Comparison of ENCODE assay signal across 8 cellular contexts in genomic region chr19:34999498-35000337, GRCh38. TPM values are rescaled to one million over a fixed set of nuclear protein-coding genes. Genes with fewer than 3 reads are reported as not detected.
DNase-seq lines count a peak whose midpoint lies in the region; ATAC-seq, FAIRE-seq and TF ChIP-seq lines count a peak whose summit lies in the region.

GRAMD1A (plus strand) TSS chr19:35000323; CDS start chr19:35000479, 156 bp downstream.

- peaks cover 60 to 61% of the 10 kb centered on the region in 2 donors for H3K4me1 Mint-ChIP-seq in effector memory CD8-positive, alpha-beta T cell (ENCODE audit: low read depth in 2 of 2)

- H2AFZ ChIP-seq in mesenchymal stem cell (ENCODE audit: low read depth, low read length) = peak within 1 kb of the TSS; percentile 72

- peak within 1 kb of the TSS; percentile 93 to 97 for H3K27ac Mint-ChIP-seq in effector memory CD8-positive, alpha-beta T cell

- H3K36me3 Mint-ChIP-seq in effector memory CD8-positive, alpha-beta T cell (ENCODE audit: insufficient read depth) = peaks cover 31% of the 10 kb centered on the region

- peak within 1 kb of the TSS; percentile 100 for H2BK15ac ChIP-seq in mesenchymal stem cell (ENCODE audit: low read depth, poor library complexity, severe bottlenecking)

- H3K9ac ChIP-seq in mesenchymal stem cell (ENCODE audit: low read length) = peak within 1 kb of the TSS; percentile 98

- H3K4me3 ChIP-seq in A549 (peak within 1 kb of the TSS; percentile 91), mesenchymal stem cell (ENCODE audit: insufficient read depth in 1 of 2, low read depth in 1 of 2, low read length in 2 of 2) (peak within 1 kb of the TSS; percentile 81 to 89)

- peak; percentile 6 to 58; a peak in 3 of 5 replicates for TF ChIP-seq EP300 in A549 (IDR thresholded peaks at IDR 0.05)

- no peaks in the 10 kb centered on the region for H3K9me3 Mint-ChIP-seq in effector memory CD8-positive, alpha-beta T cell

- CTCF ChIA-PET in A549 (lab: Yijun Ruan, JAX) = interaction anchor here (1.6 to 61.4 kb wide), 5 partner anchors 10 to 115 kb away, joined by 4 to 1860 read pairs (median 9); partner anchors contain the start of genes GRAMD1A, SCN1B and ZNF792

- H3K18ac ChIP-seq in mesenchymal stem cell (ENCODE audit: low read depth in 1 of 2, low read length in 2 of 2) = peak within 1 kb of the TSS; percentile 95 to 97

- H3K79me1 ChIP-seq in mesenchymal stem cell (replicated peaks; ENCODE audit: low read length, poor library complexity, severe bottlenecking) = peaks cover 2% of the 10 kb centered on the region

- DNase-seq in A549 (ENCODE audit: low read depth in 1 of 2, low spot score in 1 of 2) = peak; percentile 98 to 99
- DNase-seq in NCI-H82 (lab: John Stamatoyannopoulos, UW) = peak; percentile 91
- DNase-seq in activated CD8-positive, alpha-beta memory T cell treated with anti-CD3 and anti-CD28 coated beads for 24 hours = peak; percentile 91
- DNase-seq in effector memory CD8-positive, alpha-beta T cell = peak in 2 of 3 experiments; percentile 51 to 54
- DNase-seq in mesenchymal stem cell = peak; percentile 90
- DNase-seq in stimulated activated CD8-positive, alpha-beta memory T cell treated with anti-CD3 and anti-CD28 coated beads, Interleukin-12 subunit alpha, Interleukin-12 subunit beta, amount 100 ng/mL, for 24 hours (ENCODE audit: extremely low read depth) = peak; percentile 49

- peak within 1 kb of the TSS; percentile 86 for H2BK5ac ChIP-seq in mesenchymal stem cell (ENCODE audit: low read depth, low read length, poor library complexity, severe bottlenecking)

- H2BK12ac ChIP-seq in mesenchymal stem cell (ENCODE audit: low read length in 2 of 2) = peak within 1 kb of the TSS in 1 of 2 experiments; percentile 25

- H3K9me3 ChIP-seq in A549 = no peaks in the 10 kb centered on the region
- H3K9me3 ChIP-seq in mesenchymal stem cell (ENCODE audit: control insufficient read depth, low read length) = no peaks in the 10 kb centered on the region

- peaks cover 6 to 14% of the 10 kb centered on the region in 2 experiments for H3K36me3 ChIP-seq in mesenchymal stem cell (ENCODE audit: control insufficient read depth in 1 of 2, insufficient read depth in 2 of 2, low read depth in 1 of 2, low read length in 2 of 2)

- H3K4me3 Mint-ChIP-seq in effector memory CD8-positive, alpha-beta T cell = peak within 1 kb of the TSS; percentile 90 to 92

- WGBS in A549 (ENCODE audit: missing lambda C conversion rate) = 2% methylated on average over 33 of the region's 45 CpGs
- WGBS in mesenchymal stem cell = under 1% methylated on average over 23 of the region's 45 CpGs

- H3K27ac ChIP-seq in A549 (peak within 1 kb of the TSS; percentile 94 to 95), mesenchymal stem cell (ENCODE audit: low read length, poor library complexity, severe bottlenecking) (peak within 1 kb of the TSS; percentile 96)

- peak within 1 kb of the TSS; percentile 90 for H2BK120ac ChIP-seq in mesenchymal stem cell (ENCODE audit: low read depth, low read length)

- H3K4ac ChIP-seq in mesenchymal stem cell (ENCODE audit: low read depth in 1 of 2, low read length in 2 of 2) = peak within 1 kb of the TSS; percentile 89 to 90

- H3K23ac ChIP-seq in mesenchymal stem cell (ENCODE audit: low read length in 2 of 2) = peak within 1 kb of the TSS in 1 of 2 experiments; percentile 68

- peak within 1 kb of the TSS; percentile 91 for H4K91ac ChIP-seq in mesenchymal stem cell (ENCODE audit: low read length)

- TF ChIP-seq CTCF in A549 (IDR thresholded peaks at IDR 0.05) = no peak

- ATAC-seq in A549 (peak; percentile 73 to 77), GM18861 (IDR thresholded peaks at IDR 0.05; ENCODE audit: unreplicated experiment) (peak; percentile 37), HG03378 (IDR thresholded peaks at IDR 0.05; ENCODE audit: unreplicated experiment) (peak; percentile 36)
- peak; percentile 28 for ATAC-seq in effector memory CD8-positive, alpha-beta T cell (replicated peaks)

- peak within 1 kb of the TSS; percentile 96 to 98 for H3K14ac ChIP-seq in mesenchymal stem cell (ENCODE audit: low read length in 2 of 2)

- peak in 1 of 2 experiments; percentile 28; a peak in 2 of 5 replicates for TF ChIP-seq RAD21 in A549 (conservative IDR thresholded peaks at IDR 0.05 in 1 of 2, IDR thresholded peaks at IDR 0.05 in 1 of 2)

- H3K4me2 ChIP-seq in A549 (peak within 1 kb of the TSS; percentile 76), mesenchymal stem cell (ENCODE audit: low read length, poor library complexity, severe bottlenecking) (peak within 1 kb of the TSS; percentile 93)

- peaks cover 80% of the 10 kb centered on the region for H3K4me1 ChIP-seq in A549
- peaks cover 26% of the 10 kb centered on the region for H3K4me1 ChIP-seq in mesenchymal stem cell (ENCODE audit: control insufficient read depth, insufficient read depth, low read depth, low read length)

- peak; percentile 7 for FAIRE-seq in A549 (lab: Jason Lieb, UNC)

- TF ChIP-seq POLR2A in A549 (IDR thresholded peaks at IDR 0.05; ENCODE audit: low read length) = peak; percentile 64

- peak within 1 kb of the TSS; percentile 74 for H4K8ac ChIP-seq in mesenchymal stem cell (ENCODE audit: low read length)

- H3K27me3 Mint-ChIP-seq in effector memory CD8-positive, alpha-beta T cell = no peaks in the 10 kb centered on the region

- POLR2A ChIA-PET in A549 (lab: Yijun Ruan, JAX) = interaction anchor here (0.6 to 2.5 kb wide), 14 partner anchors 9 to 746 kb away, joined by 3 to 20 read pairs (median 5); partner anchors contain the start of genes PSENEN, SCGB2B2, U2AF1L4 and ZNF30

- H3K27me3 ChIP-seq in mesenchymal stem cell (ENCODE audit: control insufficient read depth in 1 of 2, insufficient read depth in 1 of 2, low read length in 2 of 2) = no peaks in the 10 kb centered on the region

- H2AK5ac ChIP-seq in mesenchymal stem cell (ENCODE audit: low read length, severe bottlenecking) = peak within 1 kb of the TSS; percentile 7

TF ChIP-seq in A549, 52 proteins besides CTCF, POLR2A, EP300 and RAD21 (continues in another document):
- TF ChIP-seq NFE2L2 (conservative IDR thresholded peaks at IDR 0.05; ENCODE audit: low read length) = no peak
- TF ChIP-seq FOXS1 (CRISPR knock-in tag; IDR thresholded peaks at IDR 0.05) = no peak
- peak; percentile 82 for TF ChIP-seq USF2 (IDR thresholded peaks at IDR 0.05)
- no peak for TF ChIP-seq NR3C1 (IDR thresholded peaks at IDR 0.05)
- no peak for TF ChIP-seq ESRRA (IDR thresholded peaks at IDR 0.05; ENCODE audit: borderline replicate concordance, low read length)
- peak; percentile 38; the same call in 2 of the 3 replicates for TF ChIP-seq SMC3 (IDR thresholded peaks at IDR 0.05)
- peak; percentile 59; the same call in 1 of the 2 replicates for TF ChIP-seq E2F6 (IDR thresholded peaks at IDR 0.05; ENCODE audit: borderline replicate concordance, low read depth)
- TF ChIP-seq FOSB (CRISPR knock-in tag; IDR thresholded peaks at IDR 0.05) = peak; percentile 91
- TF ChIP-seq ZSCAN20 (CRISPR knock-in tag; IDR thresholded peaks at IDR 0.05) = no peak
- TF ChIP-seq EHF (CRISPR knock-in tag; IDR thresholded peaks at IDR 0.05) = peak; percentile 72
- no peak for TF ChIP-seq ZFP36 (IDR thresholded peaks at IDR 0.05; ENCODE audit: borderline replicate concordance, partially characterized antibody)
- TF ChIP-seq TFCP2L1 (CRISPR knock-in tag; IDR thresholded peaks at IDR 0.05) = peak; percentile 89
- TF ChIP-seq HOXB5 (CRISPR knock-in tag; IDR thresholded peaks at IDR 0.05) = peak; percentile 71; the same call in 1 of the 2 replicates
- peak; percentile 73 for TF ChIP-seq PHF8 (IDR thresholded peaks at IDR 0.05; ENCODE audit: borderline replicate concordance, low read depth)
- TF ChIP-seq BCL3 (IDR thresholded peaks at IDR 0.05) = peak; percentile 97
- peak; percentile 89; the same call in 1 of the 2 replicates for TF ChIP-seq MAZ (IDR thresholded peaks at IDR 0.05; ENCODE audit: borderline replicate concordance, low read depth, low read length)

RNA-seq across cellular contexts. Expression of gene GRAMD1A, which starts in this region (rescaled TPM):
- polyA plus RNA-seq in A549 (2011; rRNA removed) (184 and 221 TPM in 2 replicates), A549 (2017; fragmentation: RNase III; extraction: RNeasy Plus Mini Kit Qiagen cat#74134 plus additional on column Dnase treatment) (104 to 131 TPM (median 128 TPM) in 3 replicates)
- polyA plus RNA-seq in A549 (2012; cell fraction: cytosol; rRNA removed) = 170 and 209 TPM in 2 replicates
- polyA plus RNA-seq in A549 (2012; cell fraction: nucleus; rRNA removed) = 411 and 413 TPM in 2 replicates
- polyA minus RNA-seq in A549 (2011; rRNA and poly(A)+ RNA removed) = 237 and 239 TPM in 2 replicates
- polyA plus RNA-seq in mesenchymal stem cell (2013, experiment 1 of 2) = 54.4 TPM
- polyA plus RNA-seq in mesenchymal stem cell (2013, experiment 2 of 2) = 53.5 TPM

Comparison
In these comparisons a context has a peak if more than half of its experiments do, and no peak if none do; other contexts are left out.
1. Peak in every context shown above with its lines: DNase-seq, ATAC-seq, H3K4me3 ChIP-seq and H3K27ac ChIP-seq.